In genomic region chr16:245105-245504, GRCh38 we compare ENCODE assay signal across 33 cellular contexts. TPM values are rescaled to one million over a fixed set of nuclear protein-coding genes. Genes with fewer than 3 reads are reported as not detected.
"Had no signal": no experiment of that assay in that cellular context is flagged by ENCODE, and none has a peak within 500 bp of the region (broad histone marks: within the 10 kb centered on the region; RNA-seq: fewer than 3 reads in every experiment).

No MANE protein-coding gene starts in this region.

- H3K27me3 ChIP-seq: brain microvascular endothelial cell, esophagus squamous epithelium, neural progenitor cell, upper lobe of left lung, vagina had no signal

- H3K4me3 ChIP-seq: esophagus squamous epithelium, left ventricle myocardium inferior, lung, mucosa of descending colon, neural progenitor cell, skin epidermis, upper lobe of left lung, vagina had no signal

- ATAC-seq: activated T-helper 17 cell treated with anti-CD3 and anti-CD28 coated beads, Interleukin-2, amount 50 U/mL, for 72 hours; mucosa of descending colon; sciatic nerve; stimulated activated effector memory CD8-positive, alpha-beta T cell treated with anti-CD3 and anti-CD28 coated beads, Interleukin-12 subunit alpha, Interleukin-12 subunit beta, amount 100 ng/mL, for 72 hours had no signal

- DNase-seq: activated CD4-positive, alpha-beta memory T cell treated with anti-CD3 and anti-CD28 coated beads, Interleukin-2, amount 10 ng/mL, durations not matched to agents 7 days and 5 days; activated CD4-positive, alpha-beta T cell treated with anti-CD3 and anti-CD28 coated beads for 1 hour; activated CD4-positive, alpha-beta T cell treated with anti-CD3 and anti-CD28 coated beads, Interleukin-2, amount 10 ng/mL, durations not matched to agents 7 days and 5 days; activated CD8-positive, alpha-beta memory T cell treated with anti-CD3 and anti-CD28 coated beads, Interleukin-2, amount 50 U/mL, for 48 hours; activated gamma-delta T cell treated with Interleukin-2 at 50 U/mL for 16 hours; activated naive CD4-positive, alpha-beta T cell treated with anti-CD3 and anti-CD28 coated beads, Interleukin-2, amount 50 U/mL, for 16 hours; activated T-cell treated with anti-CD3 and anti-CD28 coated beads, Interleukin-2, amount 50 U/mL, for 24 hours; amniotic stem cell; brain microvascular endothelial cell; caudate nucleus; esophagus squamous epithelium; foreskin melanocyte; left ventricle myocardium inferior; mesendoderm; retina; stimulated activated CD4-positive, alpha-beta T cell treated with anti-CD3 and anti-CD28 coated beads, Interleukin-4, amount 100 ng/mL, for 24 hours; substantia nigra; SW 1271; T1000; upper lobe of left lung had no signal

- H3K27ac ChIP-seq: brain microvascular endothelial cell, epithelial cell of prostate, esophagus squamous epithelium, left ventricle myocardium inferior, neural progenitor cell, skin epidermis, upper lobe of left lung, vagina had no signal

- H3K36me3 Mint-ChIP-seq: stimulated activated effector memory CD8-positive, alpha-beta T cell treated with anti-CD3 and anti-CD28 coated beads, Interleukin-12 subunit alpha, Interleukin-12 subunit beta, amount 100 ng/mL, for 72 hours had no signal

- H3K4me1 Mint-ChIP-seq: activated T-helper 17 cell treated with anti-CD3 and anti-CD28 coated beads, Interleukin-2, amount 50 U/mL, for 72 hours had no signal

- H3K9me3 ChIP-seq: esophagus squamous epithelium, left ventricle myocardium inferior, mucosa of descending colon, upper lobe of left lung, vagina had no signal

- H3K27ac Mint-ChIP-seq: activated CD4-positive, alpha-beta memory T cell treated with anti-CD3 and anti-CD28 coated beads, Interleukin-2, amount 10 ng/mL, durations not matched to agents 7 days and 5 days; activated CD4-positive, alpha-beta T cell treated with anti-CD3 and anti-CD28 coated beads, Interleukin-2, amount 10 ng/mL, durations not matched to agents 7 days and 5 days; activated T-cell treated with anti-CD3 and anti-CD28 coated beads, Interleukin-2, amount 50 U/mL, for 24 hours; activated T-helper 17 cell treated with anti-CD3 and anti-CD28 coated beads, Interleukin-2, amount 50 U/mL, for 72 hours; dendritic cell treated with granulocyte-macrophage colony-stimulating factor and Interleukin-4, amounts not matched to agents 40 ng/mL and 50 ng/mL, for 4 days; neural progenitor cell; stimulated activated effector memory CD8-positive, alpha-beta T cell treated with anti-CD3 and anti-CD28 coated beads, Interleukin-12 subunit alpha, Interleukin-12 subunit beta, amount 100 ng/mL, for 72 hours; stimulated activated naive CD8-positive, alpha-beta T cell treated with anti-CD3 and anti-CD28 coated beads, Interleukin-15, Interleukin-2, amounts not matched to agents 100 ng/mL and 50 ng/mL, for 24 hours; T-helper 1 cell treated with Interleukin-12 subunit alpha and Interleukin-12 subunit beta and Interleukin-4 antibody, amounts not matched to agents 30 μg/mL and 1 μg/mL, for 36 hours had no signal

- H3K36me3 ChIP-seq: brain microvascular endothelial cell, neural progenitor cell had no signal

- H3K9me3 Mint-ChIP-seq: activated CD4-positive, alpha-beta memory T cell treated with anti-CD3 and anti-CD28 coated beads, Interleukin-2, amount 10 ng/mL, durations not matched to agents 7 days and 5 days; activated CD4-positive, alpha-beta T cell treated with anti-CD3 and anti-CD28 coated beads, Interleukin-2, amount 10 ng/mL, durations not matched to agents 7 days and 5 days; activated T-cell treated with anti-CD3 and anti-CD28 coated beads, Interleukin-2, amount 50 U/mL, for 24 hours; activated T-helper 17 cell treated with anti-CD3 and anti-CD28 coated beads, Interleukin-2, amount 50 U/mL, for 72 hours; dendritic cell treated with granulocyte-macrophage colony-stimulating factor and Interleukin-4, amounts not matched to agents 40 ng/mL and 50 ng/mL, for 4 days; neural progenitor cell; stimulated activated effector memory CD8-positive, alpha-beta T cell treated with anti-CD3 and anti-CD28 coated beads, Interleukin-12 subunit alpha, Interleukin-12 subunit beta, amount 100 ng/mL, for 72 hours; stimulated activated naive CD8-positive, alpha-beta T cell treated with anti-CD3 and anti-CD28 coated beads, Interleukin-15, Interleukin-2, amounts not matched to agents 100 ng/mL and 50 ng/mL, for 24 hours; T-helper 1 cell treated with Interleukin-12 subunit alpha and Interleukin-12 subunit beta and Interleukin-4 antibody, amounts not matched to agents 30 μg/mL and 1 μg/mL, for 36 hours had no signal

- H3K27me3 Mint-ChIP-seq: activated CD4-positive, alpha-beta memory T cell treated with anti-CD3 and anti-CD28 coated beads, Interleukin-2, amount 10 ng/mL, durations not matched to agents 7 days and 5 days; activated CD4-positive, alpha-beta T cell treated with anti-CD3 and anti-CD28 coated beads, Interleukin-2, amount 10 ng/mL, durations not matched to agents 7 days and 5 days; activated T-cell treated with anti-CD3 and anti-CD28 coated beads, Interleukin-2, amount 50 U/mL, for 24 hours; activated T-helper 17 cell treated with anti-CD3 and anti-CD28 coated beads, Interleukin-2, amount 50 U/mL, for 72 hours; dendritic cell treated with granulocyte-macrophage colony-stimulating factor and Interleukin-4, amounts not matched to agents 40 ng/mL and 50 ng/mL, for 4 days; stimulated activated naive CD8-positive, alpha-beta T cell treated with anti-CD3 and anti-CD28 coated beads, Interleukin-15, Interleukin-2, amounts not matched to agents 100 ng/mL and 50 ng/mL, for 24 hours had no signal

- H3K4me1 ChIP-seq: neural progenitor cell had no signal

- H3K4me3 Mint-ChIP-seq: activated CD4-positive, alpha-beta memory T cell treated with anti-CD3 and anti-CD28 coated beads, Interleukin-2, amount 10 ng/mL, durations not matched to agents 7 days and 5 days; activated CD4-positive, alpha-beta T cell treated with anti-CD3 and anti-CD28 coated beads, Interleukin-2, amount 10 ng/mL, durations not matched to agents 7 days and 5 days; activated T-cell treated with anti-CD3 and anti-CD28 coated beads, Interleukin-2, amount 50 U/mL, for 24 hours; activated T-helper 17 cell treated with anti-CD3 and anti-CD28 coated beads, Interleukin-2, amount 50 U/mL, for 72 hours; dendritic cell treated with granulocyte-macrophage colony-stimulating factor and Interleukin-4, amounts not matched to agents 40 ng/mL and 50 ng/mL, for 4 days; neural progenitor cell; stimulated activated effector memory CD8-positive, alpha-beta T cell treated with anti-CD3 and anti-CD28 coated beads, Interleukin-12 subunit alpha, Interleukin-12 subunit beta, amount 100 ng/mL, for 72 hours; stimulated activated naive CD8-positive, alpha-beta T cell treated with anti-CD3 and anti-CD28 coated beads, Interleukin-15, Interleukin-2, amounts not matched to agents 100 ng/mL and 50 ng/mL, for 24 hours; T-helper 1 cell treated with Interleukin-12 subunit alpha and Interleukin-12 subunit beta and Interleukin-4 antibody, amounts not matched to agents 30 μg/mL and 1 μg/mL, for 36 hours had no signal

RNA-seq across cellular contexts. Expression of gene RGS11, which starts 30.6 kb away (rescaled TPM):
- total RNA-seq: activated CD4-positive, alpha-beta T cell treated with anti-CD3 and anti-CD28 coated beads, Interleukin-2, amount 10 ng/mL, durations not matched to agents 7 days and 5 days had no signal

RNA-seq across cellular contexts. Expression of gene ARHGDIG, which starts 35.3 kb away (rescaled TPM):
- total RNA-seq: activated CD4-positive, alpha-beta memory T cell treated with anti-CD3 and anti-CD28 coated beads, Interleukin-2, amount 10 ng/mL, durations not matched to agents 7 days and 5 days; activated CD4-positive, alpha-beta T cell treated with anti-CD3 and anti-CD28 coated beads, Interleukin-2, amount 10 ng/mL, durations not matched to agents 7 days and 5 days; activated T-helper 17 cell treated with anti-CD3 and anti-CD28 coated beads, Interleukin-2, amount 50 U/mL, for 72 hours; esophagus squamous epithelium; osteoblast; vagina had no signal

RNA-seq across cellular contexts. Expression of gene PDIA2, which starts 37.9 kb away (rescaled TPM):
- total RNA-seq: activated CD4-positive, alpha-beta memory T cell treated with anti-CD3 and anti-CD28 coated beads, Interleukin-2, amount 10 ng/mL, durations not matched to agents 7 days and 5 days; activated CD4-positive, alpha-beta T cell treated with anti-CD3 and anti-CD28 coated beads, Interleukin-2, amount 10 ng/mL, durations not matched to agents 7 days and 5 days; activated T-helper 17 cell treated with anti-CD3 and anti-CD28 coated beads, Interleukin-2, amount 50 U/mL, for 72 hours; esophagus squamous epithelium; osteoblast; vagina had no signal
